6 cellular contexts compared by ENCODE assay signal in genomic region chr4:37546586-37546985, GRCh38.
"Had no signal": no experiment of that assay in that cellular context is flagged by ENCODE, and none has a peak within 500 bp of the region (broad histone marks: within the 10 kb centered on the region; RNA-seq: fewer than 3 reads in every experiment).

No MANE protein-coding gene starts in this region.

- DNase-seq: IMR-90, KBM-7 had no signal

- H3K4me3 ChIP-seq: K562 had no signal

- H3K4me1 Mint-ChIP-seq: IgD-negative memory B cell had no signal

- H3K27ac Mint-ChIP-seq: IgD-negative memory B cell had no signal

- H3K27ac ChIP-seq: HL-60 had no signal

- ATAC-seq: HepG2, K562 had no signal
